9 cellular contexts compared by ENCODE assay signal in genomic region chr2:121888189-121888557, GRCh38.
DNase-seq lines count a peak whose midpoint lies in the region; ATAC-seq and TF ChIP-seq lines count a peak whose summit lies in the region.
"Had no signal": no experiment of that assay in that cellular context is flagged by ENCODE, and none has a peak within 500 bp of the region (broad histone marks: within the 10 kb centered on the region; RNA-seq: fewer than 3 reads in every experiment).

No MANE protein-coding gene starts in this region.

- TF ChIP-seq CTCF in GM13977 (IDR thresholded peaks at IDR 0.05; ENCODE audit: extremely low read depth, insufficient read depth, missing control alignments) (peak; percentile 17), LNCaP clone FGC (IDR thresholded peaks at IDR 0.05; ENCODE audit: control insufficient read depth, extremely low read depth, insufficient read depth) (0 out of 2 replicates have a peak, but pooled peaks have one; percentile 13), fibroblast of villous mesenchyme (IDR thresholded peaks at IDR 0.05; ENCODE audit: insufficient read depth, low read depth, low read length) (peak; percentile 33)

- H3K4me3 ChIP-seq in LNCaP clone FGC (ENCODE audit: low read depth, low read length) (no peak overlapping the region), fibroblast of villous mesenchyme (ENCODE audit: low read depth, low read length) (no peak overlapping the region)
- H3K4me3 ChIP-seq: SK-N-MC had no signal

- in situ Hi-C loops in GM13977 (cut with MboI; ENCODE audit: low pct_unique_long_range_greater_than_20kb, low sequenced_read_pairs, unreplicated experiment): no loop called here

- DNase-seq in GM13977 (ENCODE audit: low spot score) (no peak), LNCaP clone FGC (ENCODE audit: low read depth) (no peak), fibroblast of villous mesenchyme (ENCODE audit: low read depth) (no peak), epidermal melanocyte (ENCODE audit: insufficient read length, low spot score) (no peak), NCI-H146 (lab: John Stamatoyannopoulos, UW) (no peak), NCI-H510A (lab: John Stamatoyannopoulos, UW) (no peak), ureter (ENCODE audit: low spot score) (no peak)

- ATAC-seq in GM21529 (IDR thresholded peaks at IDR 0.05; ENCODE audit: unreplicated experiment): peak; percentile 89
